In the genomic region with DNA sequence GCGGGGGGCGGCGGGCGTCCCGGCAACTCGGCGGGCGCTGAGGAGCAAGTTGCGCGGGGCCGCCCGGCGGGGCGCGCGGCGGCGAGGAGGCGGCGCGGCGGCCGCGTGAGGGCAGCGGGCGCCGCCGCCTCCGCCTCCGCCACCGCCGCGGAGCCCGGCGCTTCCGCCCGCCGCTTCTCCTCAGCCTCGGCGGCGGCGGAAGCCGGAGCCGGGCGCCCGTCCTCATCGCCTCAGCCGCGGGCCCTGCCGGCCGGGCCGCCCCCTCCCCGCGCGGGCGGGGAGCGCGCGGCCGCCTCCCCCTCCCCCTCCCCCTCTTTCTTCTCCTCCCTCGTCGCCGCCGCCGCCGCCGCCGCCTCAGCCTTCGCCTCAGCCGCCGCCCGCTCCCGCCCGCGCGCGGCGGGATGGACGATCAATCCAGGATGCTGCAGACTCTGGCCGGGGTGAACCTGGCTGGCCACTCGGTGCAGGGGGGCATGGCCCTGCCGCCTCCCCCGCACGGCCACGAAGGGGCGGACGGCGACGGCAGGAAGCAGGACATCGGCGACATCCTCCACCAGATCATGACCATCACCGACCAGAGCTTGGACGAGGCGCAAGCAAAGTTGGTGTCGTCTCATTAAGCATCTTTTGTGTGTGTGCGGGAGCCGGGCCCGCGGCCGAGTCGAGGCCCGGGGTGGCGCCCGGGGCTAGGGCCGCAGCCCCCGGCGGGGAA, we compare ENCODE assay signal across 8 cellular contexts. TPM values are rescaled to one million over a fixed set of nuclear protein-coding genes. Genes with fewer than 3 reads are reported as not detected.
A peak's percentile ranks its signal among the peaks of the same experiment; 100 is the strongest.
DNase-seq lines count a peak whose midpoint lies in the region; ATAC-seq and TF ChIP-seq lines count a peak whose summit lies in the region.

Gene PBX3 (plus strand): TSS at position 321 of the 712 bp plus-strand sequence.

- H4K20me1 ChIP-seq in Loucy (ENCODE audit: insufficient read depth, low read length, poor library complexity, severe bottlenecking) = peaks cover 42% of the 10 kb centered on the region

- H3K9me2 ChIP-seq in Loucy (replicated peaks; ENCODE audit: low read depth, low read length) = no peaks in the 10 kb centered on the region

- H3F3A ChIP-seq in Loucy (ENCODE audit: low read depth) = peaks cover 3% of the 10 kb centered on the region; the same call in 1 of the 2 replicates

- DNase-seq in EL (peak; percentile 62), dermis blood vessel endothelial cell (peak; percentile 56), lower leg skin (ENCODE audit: low spot score in 2 of 2) (peak in 1 of 2 donors; percentile 89), SIG-M5 (lab: John Stamatoyannopoulos, UW) (no peak)
- DNase-seq in activated CD4-positive, alpha-beta T cell treated with anti-CD3 and anti-CD28 coated beads for 24 hours (ENCODE audit: low read depth in 2 of 2) = peak; percentile 13 to 14
- peak in 2 of 3 experiments; percentile 36 to 43 for DNase-seq in stimulated activated CD4-positive, alpha-beta T cell treated with anti-CD3 and anti-CD28 coated beads, TNF-alpha, amount 100 ng/mL, for 4 hours (ENCODE audit: low read depth in 3 of 3)

- H3K9me3 ChIP-seq in Loucy (ENCODE audit: insufficient read depth, low read depth, low read length) = no peaks in the 10 kb centered on the region

- peak; percentile 8 for ATAC-seq in GM21717 (IDR thresholded peaks at IDR 0.05; ENCODE audit: unreplicated experiment)

- H3K4me1 ChIP-seq in Loucy (ENCODE audit: insufficient read depth, low read length, poor library complexity, severe bottlenecking) = peaks cover 36% of the 10 kb centered on the region

- H2AFZ ChIP-seq in Loucy (ENCODE audit: low read length) = peak within 1 kb of the TSS; percentile 97

- H3K4me2 ChIP-seq in Loucy (ENCODE audit: low read depth, low read length, poor library complexity, severe bottlenecking) = peak within 1 kb of the TSS; percentile 84

- peak within 1 kb of the TSS; percentile 79 for H3K4me3 ChIP-seq in Loucy (ENCODE audit: low read length, poor library complexity, severe bottlenecking)
- peak within 1 kb of the TSS; percentile 86 for H3K4me3 ChIP-seq in lower leg skin (ENCODE audit: low read depth, poor library complexity, severe bottlenecking)

- H3K36me3 ChIP-seq in Loucy (ENCODE audit: insufficient read depth, low read length) = no peaks in the 10 kb centered on the region

- WGBS in lower leg skin, 2 donors = 0% methylated on average over 35 of the region's 107 CpGs; no CpG with 5 or more reads in 1 of the 2 donors

- TF ChIP-seq POLR2A in lower leg skin (IDR thresholded peaks at IDR 0.05) = no peak

- peaks cover 50% of the 10 kb centered on the region for H3K79me2 ChIP-seq in Loucy (ENCODE audit: insufficient read depth, low read length)

- TF ChIP-seq CTCF in Loucy (conservative IDR thresholded peaks at IDR 0.05; ENCODE audit: low read length) (no peak), lower leg skin (IDR thresholded peaks at IDR 0.05) (no peak)

- intact Hi-C loops in lower leg skin (cut with DNase I; ENCODE audit: low total_unique reads) = no loop called here

- H3K27me3 ChIP-seq in Loucy (ENCODE audit: insufficient read depth, low read length, poor library complexity, severe bottlenecking) = no peaks in the 10 kb centered on the region

- peak within 1 kb of the TSS; percentile 91 for H3K9ac ChIP-seq in Loucy (ENCODE audit: low read depth, low read length, poor library complexity, severe bottlenecking)

RNA-seq across cellular contexts. Expression of gene PBX3, which starts in this region (rescaled TPM):
- 10.2 and 12.3 TPM in 2 replicates for total RNA-seq in dermis blood vessel endothelial cell
- 10 to 100 TPM; 14.1 to 31.1 (median 21.6) TPM for total RNA-seq in lower leg skin
